Comparison of ENCODE assay signal across 9 cellular contexts in genomic region chr6:99241905-99242534, GRCh38.
DNase-seq lines count a peak whose midpoint lies in the region; ATAC-seq, FAIRE-seq and TF ChIP-seq lines count a peak whose summit lies in the region.
"Had no signal": no experiment of that assay in that cellular context is flagged by ENCODE, and none has a peak within 500 bp of the region (broad histone marks: within the 10 kb centered on the region; RNA-seq: fewer than 3 reads in every experiment).

No MANE protein-coding gene starts in this region.

- TF ChIP-seq EP300 in H1 (IDR thresholded peaks at IDR 0.05; ENCODE audit: borderline replicate concordance in 1 of 2, low read depth in 2 of 2, low read length in 2 of 2), result no peak

- no peaks in the 10 kb centered on the region for H3K23me2 ChIP-seq in H1 (ENCODE audit: low read depth, low read length)

- TF ChIP-seq CTCF in AG09309 (IDR thresholded peaks at IDR 0.05; ENCODE audit: control insufficient read depth, insufficient read depth, low read depth, low read length, missing control alignments) (peak; percentile 40), GM12874 (IDR thresholded peaks at IDR 0.05; ENCODE audit: insufficient read depth, low read depth, low read length) (peak; percentile 37), H1 (IDR thresholded peaks at IDR 0.05; ENCODE audit: control extremely low read depth in 1 of 3, insufficient read depth in 1 of 3, low read depth in 1 of 3, low read length in 3 of 3) (peak in 2 of 3 experiments; percentile 56 to 69; a peak in 2 of 4 replicates), prostate gland (IDR thresholded peaks at IDR 0.05) (peak in 3 of 4 experiments; percentile 19 to 51 (median 29))

- peak; percentile 83 to 86 for TF ChIP-seq RAD21 in H1 (IDR thresholded peaks at IDR 0.05 in 1 of 2, conservative IDR thresholded peaks at IDR 0.05 in 1 of 2; ENCODE audit: low read depth in 2 of 2, low read length in 2 of 2)

- no peak overlapping the region for H2BK15ac ChIP-seq in H1 (ENCODE audit: low read length)

- no peak overlapping the region for H4K91ac ChIP-seq in H1 (replicated peaks; ENCODE audit: insufficient read length, low read length)

- no peaks in the 10 kb centered on the region for H3K79me2 ChIP-seq in H1 (ENCODE audit: control insufficient read depth in 1 of 2, insufficient read depth in 2 of 2, low read length in 2 of 2)

- TF ChIP-seq POLR2A in H1 (IDR thresholded peaks at IDR 0.05; ENCODE audit: control extremely low read depth in 1 of 2, low read depth in 2 of 2, low read length in 2 of 2) (no peak), prostate gland (IDR thresholded peaks at IDR 0.05) (no peak)

- no peak overlapping the region; the same call in 1 of the 2 replicates for H2BK12ac ChIP-seq in H1 (ENCODE audit: low read depth, low read length)

- no peaks in the 10 kb centered on the region for H3K79me1 ChIP-seq in H1 (ENCODE audit: low read depth, low read length)

- CTCF ChIA-PET in H1 (lab: Charles Lee; ENCODE audit: partially characterized antibody), result interaction anchor here (0.7 to 10.6 kb wide), 47 partner anchors 8 to 630 kb away, joined by 3 to 167 read pairs (median 5); no protein-coding TSS in a partner anchor

- WGBS in H1 (ENCODE audit: extremely low coverage in 1 of 2, insufficient coverage in 1 of 2, insufficient read length in 1 of 2, insufficient replicate concordance in 2 of 2, low coverage in 1 of 2, low lambda C conversion rate in 2 of 2, missing lambda C conversion rate in 1 of 2), 2 experiments, result 47% methylated on average over 5 of the region's 5 CpGs; no CpG with 5 or more reads in 1 of the 2 experiments
- WGBS in prostate gland, result 32% methylated on average over 5 of the region's 5 CpGs

- peak; percentile 99 for FAIRE-seq in H1 (lab: Jason Lieb, UNC)

- no peaks in the 10 kb centered on the region for H3K9me3 ChIP-seq in H1 (ENCODE audit: insufficient read depth in 2 of 2, low read depth in 1 of 2, low read length in 1 of 2)
- no peaks in the 10 kb centered on the region for H3K9me3 ChIP-seq in prostate gland
- H3K9me3 ChIP-seq: thoracic aorta had no signal

- ATAC-seq in GM18858 (IDR thresholded peaks at IDR 0.05; ENCODE audit: unreplicated experiment), result no peak

- no peak overlapping the region for H4K5ac ChIP-seq in H1 (ENCODE audit: insufficient read length, low read depth, low read length)

- no peak overlapping the region for H3K4me2 ChIP-seq in H1 (ENCODE audit: insufficient read depth in 1 of 2, low read depth in 2 of 2, low read length in 2 of 2)

- H4K20me1 ChIP-seq in H1 (replicated peaks in 1 of 2; ENCODE audit: control insufficient read depth in 1 of 2, insufficient read depth in 2 of 2, low read length in 2 of 2), result no peaks in the 10 kb centered on the region

- peak overlapping the region; percentile 7; the same call in 1 of the 2 replicates for H2BK5ac ChIP-seq in H1 (ENCODE audit: low read depth, low read length)

- H2BK120ac ChIP-seq in H1 (replicated peaks; ENCODE audit: low read depth, low read length), result no peak overlapping the region

- peak overlapping the region; percentile 89 for H2AFZ ChIP-seq in H1 (ENCODE audit: low read length)

- H3K4ac ChIP-seq in H1 (replicated peaks; ENCODE audit: insufficient read length, low read depth, low read length), result no peak overlapping the region

- H4K8ac ChIP-seq in H1 (ENCODE audit: extremely low read depth, insufficient read depth, low read length), result no peak overlapping the region

- H3K4me1 ChIP-seq in H1 (replicated peaks in 1 of 4; ENCODE audit: control insufficient read depth in 3 of 4, insufficient read depth in 4 of 4, low read length in 3 of 4) (no peaks in the 10 kb centered on the region), prostate gland (replicated peaks) (no peaks in the 10 kb centered on the region)

- no peak overlapping the region for H3K14ac ChIP-seq in H1 (ENCODE audit: insufficient read length)

- POLR2A ChIA-PET in H1 (lab: Charles Lee; ENCODE audit: partially characterized antibody), result interaction anchor here (0.6 to 1.9 kb wide), 2 partner anchors 95 to 321 kb away, joined by 3 to 5 read pairs; no protein-coding TSS in a partner anchor

- intact Hi-C loops in prostate gland (cut with DNase I), result no loop called here

- H3K18ac ChIP-seq in H1 (ENCODE audit: extremely low read depth, low read length), result no peak overlapping the region

- H2AK5ac ChIP-seq in H1 (ENCODE audit: low read depth, low read length), result no peak overlapping the region

- no peaks in the 10 kb centered on the region for H3K36me3 ChIP-seq in H1 (ENCODE audit: control insufficient read depth in 2 of 4, insufficient read depth in 4 of 4, low read length in 3 of 4)
- no peaks in the 10 kb centered on the region for H3K36me3 ChIP-seq in prostate gland
- H3K36me3 ChIP-seq: thoracic aorta had no signal

- H3K23ac ChIP-seq in H1 (ENCODE audit: insufficient read length), result no peak overlapping the region

- H3K27me3 ChIP-seq in H1 (replicated peaks in 1 of 4; ENCODE audit: control insufficient read depth in 3 of 4, extremely low read depth in 1 of 4, insufficient read depth in 3 of 4, low read length in 3 of 4), result no peaks in the 10 kb centered on the region
- no peaks in the 10 kb centered on the region for H3K27me3 ChIP-seq in prostate gland (replicated peaks; ENCODE audit: insufficient read depth)

- H3K56ac ChIP-seq in H1 (replicated peaks; ENCODE audit: insufficient read length, low read depth, low read length), result no peak overlapping the region

- H2BK20ac ChIP-seq in H1 (ENCODE audit: low read length), result no peak overlapping the region; the same call in 1 of the 2 replicates

- H3K27ac ChIP-seq in H1 (ENCODE audit: low read depth, low read length) (no peak overlapping the region), prostate gland (no peak overlapping the region)
- H3K27ac ChIP-seq: thoracic aorta had no signal

- H3K4me3 ChIP-seq in AG09309 (ENCODE audit: control insufficient read depth, low read depth, low read length) (no peak overlapping the region), H1 (ENCODE audit: extremely low read depth in 1 of 4, insufficient read depth in 2 of 4, low read depth in 3 of 4, low read length in 4 of 4) (no peak overlapping the region), prostate gland (no peak overlapping the region)
- H3K4me3 ChIP-seq: thoracic aorta had no signal

- no peak for DNase-seq in AG09309 (ENCODE audit: low read depth)
- DNase-seq in NCI-H345 treated with DMSO at 0.1 percent for 48 hours (lab: John Stamatoyannopoulos, UW; ENCODE audit: unreplicated experiment), result peak; percentile 14
- peak in 1 of 2 experiments; percentile 61 for DNase-seq in H1 (ENCODE audit: low read depth in 1 of 2, low spot score in 2 of 2)
- DNase-seq in prostate gland (ENCODE audit: low spot score), result peak; percentile 15
- no peak for DNase-seq in activated CD8-positive, alpha-beta memory T cell treated with anti-CD3 and anti-CD28 coated beads for 24 hours
- no peak for DNase-seq in activated naive CD4-positive, alpha-beta T cell treated with anti-CD3 and anti-CD28 coated beads, Interleukin-2, amount 50 U/mL, for 16 hours

- no peak overlapping the region for H3K9ac ChIP-seq in H1 (replicated peaks in 1 of 4; ENCODE audit: extremely low read depth in 1 of 4, low read depth in 3 of 4, low read length in 3 of 4)

TF ChIP-seq in H1, 55 proteins besides CTCF, POLR2A, EP300 and RAD21:
- no peak for TF ChIP-seq ATF3 (IDR thresholded peaks at IDR 0.05; ENCODE audit: insufficient read depth, low read depth, low read length)
- TF ChIP-seq SUZ12 (IDR thresholded peaks at IDR 0.05; ENCODE audit: low read length), result no peak
- no peak for TF ChIP-seq JUN (IDR thresholded peaks at IDR 0.05; ENCODE audit: low read depth, low read length)
- TF ChIP-seq CBX5 (IDR thresholded peaks at IDR 0.05; ENCODE audit: low read depth, low read length), result no peak
- TF ChIP-seq NANOG (IDR thresholded peaks at IDR 0.05; ENCODE audit: insufficient read depth, low read depth, low read length, poor library complexity, severe bottlenecking), result no peak
- TF ChIP-seq FOSL1 (IDR thresholded peaks at IDR 0.05; ENCODE audit: insufficient read depth, low read depth, low read length), result no peak
- no peak for TF ChIP-seq KDM4A (IDR thresholded peaks at IDR 0.05; ENCODE audit: low read depth, low read length, severe bottlenecking)
- TF ChIP-seq TAF1 (IDR thresholded peaks at IDR 0.05; ENCODE audit: low read depth, low read length), result no peak
- TF ChIP-seq HDAC2 (IDR thresholded peaks at IDR 0.05; ENCODE audit: borderline replicate concordance in 1 of 2, low read depth in 2 of 2, low read length in 2 of 2), result no peak
- TF ChIP-seq JUND (IDR thresholded peaks at IDR 0.05; ENCODE audit: low read length), result no peak

Comparison
In these comparisons a context has a peak if more than half of its experiments do, and no peak if none do; other contexts are left out.
1. DNase-seq: peak in NCI-H345 treated with DMSO at 0.1 percent for 48 hours (single experiment) and prostate gland (single experiment); none in AG09309 (single experiment), activated CD8-positive, alpha-beta memory T cell treated with anti-CD3 and anti-CD28 coated beads for 24 hours (single experiment) and activated naive CD4-positive, alpha-beta T cell treated with anti-CD3 and anti-CD28 coated beads, Interleukin-2, amount 50 U/mL, for 16 hours (single experiment).
2. Peak in every context shown above with its lines, with median percentiles within 50 percentile points of each other: CTCF ChIP-seq.